15 cellular contexts compared by ENCODE assay signal in the genomic region with DNA sequence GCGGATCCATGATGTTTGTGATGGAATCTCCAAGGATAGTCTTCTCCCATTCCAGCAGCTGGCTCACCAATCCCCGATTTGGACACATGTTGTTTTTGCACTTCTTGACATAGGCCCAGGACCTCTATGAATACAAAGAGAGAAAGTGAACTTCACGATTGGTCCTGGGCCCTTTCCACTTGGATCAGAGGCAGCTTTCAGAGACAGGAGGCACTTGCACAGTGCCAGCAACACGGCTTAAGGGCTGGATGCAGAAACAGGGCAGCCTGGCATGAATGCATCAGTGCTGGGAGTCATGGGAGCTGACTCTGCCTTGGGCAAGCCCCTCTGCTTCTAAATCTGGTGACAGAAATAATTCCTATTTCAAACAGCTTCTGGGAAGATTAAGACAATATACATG.
"Had no signal": no experiment of that assay in that cellular context is flagged by ENCODE, and none has a peak within 500 bp of the region (broad histone marks: within the 10 kb centered on the region; RNA-seq: fewer than 3 reads in every experiment).

No MANE protein-coding gene starts in this region.

- FAIRE-seq: endothelial cell of umbilical vein, urothelium cell line had no signal

- DNase-seq: activated CD4-positive, alpha-beta T cell treated with anti-CD3 and anti-CD28 coated beads, Interleukin-2, amount 50 U/mL, for 1 hour; activated naive CD4-positive, alpha-beta T cell; caudate nucleus; effector CD8-positive, alpha-beta T cell; esophagus squamous epithelium; hippocampal formation; psoas muscle; stomach had no signal

- ATAC-seq: activated CD4-positive, CD25-positive, alpha-beta regulatory T cell treated with anti-CD3 and anti-CD28 coated beads, Interleukin-2, amount 50 U/mL, for 24 hours; psoas muscle; right lobe of liver had no signal

- H3K27ac ChIP-seq: esophagus squamous epithelium, psoas muscle had no signal

- H3K9me3 ChIP-seq: adrenal gland, esophagus squamous epithelium, psoas muscle, right lobe of liver, stomach, thoracic aorta had no signal

- H3K27me3 ChIP-seq: adrenal gland, esophagus squamous epithelium, right lobe of liver, stomach had no signal

- H3K36me3 ChIP-seq: thoracic aorta had no signal

- H3K4me3 ChIP-seq: adrenal gland, coronary artery, esophagus squamous epithelium, psoas muscle, right lobe of liver, stomach, thoracic aorta had no signal
